ENCODE assay signal across 10 cellular contexts in genomic region chr4:76088719-76089118, GRCh38. TPM values are rescaled to one million over a fixed set of nuclear protein-coding genes. Genes with fewer than 3 reads are reported as not detected.
"Had no signal": no experiment of that assay in that cellular context is flagged by ENCODE, and none has a peak within 500 bp of the region (broad histone marks: within the 10 kb centered on the region; RNA-seq: fewer than 3 reads in every experiment).

No MANE protein-coding gene starts in this region.

- H3K4me2 ChIP-seq: GM23338 had no signal

- DNase-seq: H9, HCEC 1CT, HFFc6, KG1 had no signal

- H3K4me3 ChIP-seq: GM23338 had no signal

- FAIRE-seq: H1, H54, HTR-8/SVneo had no signal

- ATAC-seq: GM23338 had no signal

- H2AFZ ChIP-seq: GM23338 had no signal

RNA-seq across cellular contexts. Expression of gene ART3, which starts 14.2 kb away (rescaled TPM):
- total RNA-seq: HFFc6, HT-29 had no signal
- polyA plus RNA-seq: IgD-negative memory B cell had no signal

RNA-seq across cellular contexts. Expression of gene CXCL11, which starts 52.8 kb away (rescaled TPM):
- total RNA-seq: H1, H9, HFFc6 had no signal
- polyA plus RNA-seq: IgD-negative memory B cell had no signal
